ENCODE assay signal across 9 cellular contexts in genomic region chr5:139755892-139756671, GRCh38. TPM values are rescaled to one million over a fixed set of nuclear protein-coding genes. Genes with fewer than 3 reads are reported as not detected.
A peak's percentile ranks its signal among the peaks of the same experiment; 100 is the strongest.
DNase-seq lines count a peak whose midpoint lies in the region; ATAC-seq, FAIRE-seq and TF ChIP-seq lines count a peak whose summit lies in the region.
"Had no signal": no experiment of that assay in that cellular context is flagged by ENCODE, and none has a peak within 500 bp of the region (broad histone marks: within the 10 kb centered on the region; RNA-seq: fewer than 3 reads in every experiment).

No MANE protein-coding gene starts in this region.

- H3K27me3 ChIP-seq in DOHH2 (ENCODE audit: control insufficient read depth, low read length) = peaks cover 36% of the 10 kb centered on the region
- peaks cover 4 to 13% of the 10 kb centered on the region in 2 experiments; a peak in 3 of 4 replicates for H3K27me3 ChIP-seq in GM12878 (replicated peaks in 1 of 2; ENCODE audit: control insufficient read depth in 2 of 2, insufficient read depth in 2 of 2, low read length in 1 of 2)

- no peaks in the 10 kb centered on the region for H3K9me3 Mint-ChIP-seq in natural killer cell treated with Interleukin-12 subunit alpha and Interleukin-12 subunit beta and Interleukin-15 and Interleukin-18, amount 100 ng/mL, for 72 hours

- H3K4me1 ChIP-seq in DOHH2 (ENCODE audit: control insufficient read depth, low read length) (peaks cover 42% of the 10 kb centered on the region), GM12878 (ENCODE audit: control insufficient read depth, insufficient read depth, low read length) (no peaks in the 10 kb centered on the region; the same call in 1 of the 2 replicates)

- in situ Hi-C loops in GM12878 (cut with MboI) = no loop called here

- H3K4me3 Mint-ChIP-seq in natural killer cell treated with Interleukin-12 subunit alpha and Interleukin-12 subunit beta and Interleukin-15 and Interleukin-18, amount 100 ng/mL, for 72 hours = peak overlapping the region; percentile 56

- SMC1A ChIA-PET in GM12878 (lab: Charles Lee; ENCODE audit: uncharacterized antibody, unreplicated experiment) = interaction anchor here (0.8 to 3.1 kb wide), 7 partner anchors 7 to 120 kb away, joined by 3 to 12 read pairs (median 3); no protein-coding TSS in a partner anchor

- no peaks in the 10 kb centered on the region for H3K9me2 ChIP-seq in DOHH2 (replicated peaks; ENCODE audit: control insufficient read depth, low read length)

- TF ChIP-seq RAD21 in GM12878 (IDR thresholded peaks at IDR 0.05; ENCODE audit: insufficient read depth, low read depth, low read length) = no peak

- H3K9me3 ChIP-seq in DOHH2 (ENCODE audit: control insufficient read depth, insufficient read depth, low read length) (no peaks in the 10 kb centered on the region), GM12878 (replicated peaks; ENCODE audit: control insufficient read depth, insufficient read depth, low read length) (no peaks in the 10 kb centered on the region)

- peaks cover 21 to 47% of the 10 kb centered on the region in 2 donors for H3K4me1 Mint-ChIP-seq in natural killer cell treated with Interleukin-12 subunit alpha and Interleukin-12 subunit beta and Interleukin-15 and Interleukin-18, amount 100 ng/mL, for 72 hours (ENCODE audit: low read depth in 2 of 2)

- H3K9ac ChIP-seq in GM12878 (ENCODE audit: control insufficient read depth, insufficient read depth, low read length) = no peak overlapping the region

- POLR2A ChIA-PET in GM12878 (lab: Charles Lee) = interaction anchor here (0.6 to 2.1 kb wide), 6 partner anchors 8 to 122 kb away, joined by 3 to 7 read pairs (median 4); no protein-coding TSS in a partner anchor

- no peak for TF ChIP-seq EP300 in GM12878 (IDR thresholded peaks at IDR 0.05; ENCODE audit: borderline replicate concordance in 1 of 2, control insufficient read depth in 1 of 2, low read depth in 2 of 2, low read length in 2 of 2)

- WGBS in GM12878 (ENCODE audit: insufficient coverage, insufficient replicate concordance, low lambda C conversion rate, missing lambda C conversion rate) = 13% methylated on average over 41 of the region's 52 CpGs

- TF ChIP-seq CTCF in DOHH2 (IDR thresholded peaks at IDR 0.05; ENCODE audit: low read depth, low read length, poor library complexity, severe bottlenecking) (no peak), HFF-Myc (IDR thresholded peaks at IDR 0.05; ENCODE audit: low read depth, low read length, missing control alignments) (no peak), GM12878 (IDR thresholded peaks at IDR 0.05 in 2 of 3, conservative IDR thresholded peaks at IDR 0.05 in 1 of 3; ENCODE audit: control insufficient read depth in 2 of 3, extremely low read depth in 1 of 3, insufficient read depth in 1 of 3, low read depth in 3 of 3, low read length in 3 of 3) (no peak)

- H3K36me3 Mint-ChIP-seq in natural killer cell treated with Interleukin-12 subunit alpha and Interleukin-12 subunit beta and Interleukin-15 and Interleukin-18, amount 100 ng/mL, for 72 hours = no peaks in the 10 kb centered on the region

- H3K79me2 ChIP-seq in DOHH2 (ENCODE audit: control insufficient read depth, low read length) (no peaks in the 10 kb centered on the region), GM12878 (ENCODE audit: control insufficient read depth, insufficient read depth, low read length) (no peaks in the 10 kb centered on the region)

- peaks cover 6 to 8% of the 10 kb centered on the region in 2 donors for H3K27me3 Mint-ChIP-seq in natural killer cell treated with Interleukin-12 subunit alpha and Interleukin-12 subunit beta and Interleukin-15 and Interleukin-18, amount 100 ng/mL, for 72 hours

- no peak overlapping the region for H3K27ac Mint-ChIP-seq in natural killer cell treated with Interleukin-12 subunit alpha and Interleukin-12 subunit beta and Interleukin-15 and Interleukin-18, amount 100 ng/mL, for 72 hours

- ATAC-seq in GM12878 (peak; percentile 80), GM21576 (IDR thresholded peaks at IDR 0.05; ENCODE audit: unreplicated experiment) (no peak), HG03571 (IDR thresholded peaks at IDR 0.05; ENCODE audit: unreplicated experiment) (no peak)
- ATAC-seq in natural killer cell treated with Interleukin-12 subunit alpha and Interleukin-12 subunit beta and Interleukin-15 and Interleukin-18, amount 100 ng/mL, for 72 hours = peak; percentile 51 to 56

- RAD21 ChIA-PET in GM12878 (lab: Charles Lee; ENCODE audit: unreplicated experiment) = interaction anchor here (0.9 to 1.4 kb wide), 4 partner anchors 9 to 123 kb away, joined by 3 to 5 read pairs (median 3); no protein-coding TSS in a partner anchor

- H3K4me3 ChIP-seq in DOHH2 (ENCODE audit: low read length) (peak overlapping the region; percentile 45), HFF-Myc (replicated peaks; ENCODE audit: low read depth, low read length) (0 out of 2 replicates have a peak overlapping the region, but pooled peaks have one; percentile 16), GM12878 (peak overlapping the region; percentile 49; the same call in 1 of the 2 replicates)

- intact Hi-C loops in GM12878 (cut with micrococcal nuclease; ENCODE audit: unreplicated experiment) = no loop called here

- H3K4me2 ChIP-seq in DOHH2 (ENCODE audit: low read length) (peak overlapping the region; percentile 48), GM12878 (ENCODE audit: control insufficient read depth, insufficient read depth) (peak overlapping the region; percentile 11)

- H3K27ac ChIP-seq in DOHH2 (ENCODE audit: low read depth, low read length) (no peak overlapping the region), GM12878 (ENCODE audit: control insufficient read depth, insufficient read depth) (no peak overlapping the region)

- no peak for FAIRE-seq in GM12878 (lab: Jason Lieb, UNC)

- H3F3A ChIP-seq in DOHH2 (ENCODE audit: control insufficient read depth, insufficient read depth) = no peaks in the 10 kb centered on the region

- no peak overlapping the region for H2AFZ ChIP-seq in GM12878 (ENCODE audit: control insufficient read depth, low read depth, low read length)

- CTCF ChIA-PET in GM12878 (lab: Yijun Ruan, JAX) = interaction anchor here (1.2 to 5.2 kb wide), 6 partner anchors 10 to 122 kb away, joined by 3 to 41 read pairs (median 10); no protein-coding TSS in a partner anchor

- H3K36me3 ChIP-seq in DOHH2 (ENCODE audit: control insufficient read depth, low read length) = no peaks in the 10 kb centered on the region
- no peaks in the 10 kb centered on the region for H3K36me3 ChIP-seq in GM12878 (ENCODE audit: control insufficient read depth in 2 of 2, insufficient read depth in 2 of 2, low read length in 1 of 2)

- no TSS peak for BruUV-seq in GM12878 (replicated peaks; lab: Mats Ljungman, UMichigan)

- no peaks in the 10 kb centered on the region; the same call in 1 of the 2 replicates for H4K20me1 ChIP-seq in DOHH2 (ENCODE audit: control insufficient read depth, insufficient read depth, low read depth, low read length)
- no peaks in the 10 kb centered on the region for H4K20me1 ChIP-seq in GM12878 (ENCODE audit: control insufficient read depth, insufficient read depth)

- DNase-seq in HFF-Myc (ENCODE audit: extremely low read depth, low read depth) = no peak
- no peak for DNase-seq in GM12878 (ENCODE audit: low read depth, low spot score)
- DNase-seq in natural killer cell treated with Interleukin-12 subunit alpha and Interleukin-12 subunit beta and Interleukin-15 and Interleukin-18, amount 100 ng/mL, for 72 hours (ENCODE audit: low spot score) = peak; percentile 54
- no peak for DNase-seq in activated CD8-positive, alpha-beta memory T cell treated with anti-CD3 and anti-CD28 coated beads for 24 hours
- no peak for DNase-seq in putamen (ENCODE audit: low spot score)
- DNase-seq: NCI-H524 treated with DMSO at 0.1 percent for 48 hours had no signal

- TF ChIP-seq POLR2A in GM12878 (IDR thresholded peaks at IDR 0.05; ENCODE audit: low read depth, low read length) = no peak

TF ChIP-seq in GM12878, 131 proteins besides CTCF, POLR2A, EP300 and RAD21 (continues in another document):
- no peak for TF ChIP-seq E4F1 (IDR thresholded peaks at IDR 0.05; ENCODE audit: borderline replicate concordance, partially characterized antibody)

RNA-seq across cellular contexts. Expression of gene PSD2, which starts 39.5 kb away (rescaled TPM):
- total RNA-seq in GM12878 (2013; cell fraction: nucleolus; rRNA removed) = 0.12 and 0.23 TPM in 2 replicates
- 0.11 TPM in 1 of 2 replicates, not detected in the other for total RNA-seq in GM12878 (2014; rRNA removed)
- total RNA-seq in GM12878 (2014; rRNA removed; fragmentation: Illumina TruSeq; extraction: Trizol) = not detected in 2 replicates
- not detected in 2 replicates for total RNA-seq in GM12878 (2021)
- polyA plus RNA-seq in GM12878 (2011; ENCODE audit: low read depth) = 0.05 TPM
- polyA plus RNA-seq in GM12878 (2011; rRNA removed) = 0.04 and 0.07 TPM in 2 replicates
- 0.04 and 0.07 TPM in 2 replicates for polyA plus RNA-seq in GM12878 (2011; cell fraction: cytosol; rRNA removed)
- polyA plus RNA-seq in GM12878 (2011; cell fraction: nucleus; rRNA removed) = 0.28 and 0.40 TPM in 2 replicates
- polyA plus RNA-seq in GM12878 (2012) = 0.04 and 0.15 TPM in 2 replicates
- 0.03 and 0.05 TPM in 2 replicates for polyA plus RNA-seq in GM12878 (2014; fragmentation: Illumina TruSeq; extraction: Trizol)
- under 1 TPM in 1 of 2 experiments, not detected in 1; 0.02 TPM for polyA plus RNA-seq in GM12878 (2014; fragmentation: Nextera tagmentation; extraction: Ambion mirVana)
- polyA plus RNA-seq in GM12878 (2014; rRNA removed) = 0.03 TPM in 1 of 2 replicates, not detected in the other
- under 1 TPM in 1 of 2 experiments, not detected in 1; 0.14 TPM for polyA plus RNA-seq in GM12878 (2016; fragmentation: Nextera tagmentation; extraction: Ambion mirVana)
- 0.10 TPM in 1 of 2 replicates, not detected in the other for polyA minus RNA-seq in GM12878 (2011; rRNA and poly(A)+ RNA removed)
- polyA minus RNA-seq in GM12878 (2011; cell fraction: cytosol; rRNA and poly(A)+ RNA removed) = not detected in 2 replicates
- polyA minus RNA-seq in GM12878 (2011; cell fraction: nucleus; rRNA and poly(A)+ RNA removed) = not detected in 2 replicates
- total RNA-seq in natural killer cell treated with Interleukin-12 subunit alpha and Interleukin-12 subunit beta and Interleukin-15 and Interleukin-18, amount 100 ng/mL, for 72 hours = not detected

Comparison
In these comparisons a context has a peak if more than half of its experiments do, and no peak if none do; other contexts are left out.
1. ATAC-seq: peak in GM12878 (single experiment) and natural killer cell treated with Interleukin-12 subunit alpha and Interleukin-12 subunit beta and Interleukin-15 and Interleukin-18, amount 100 ng/mL, for 72 hours (2 of 2); none in GM21576 (single experiment) and HG03571 (single experiment).
2. Peak in every context shown above with its lines, with median percentiles within 50 percentile points of each other: H3K4me3 ChIP-seq.